Comparison of ENCODE assay signal across 26 cellular contexts in the genomic region with DNA sequence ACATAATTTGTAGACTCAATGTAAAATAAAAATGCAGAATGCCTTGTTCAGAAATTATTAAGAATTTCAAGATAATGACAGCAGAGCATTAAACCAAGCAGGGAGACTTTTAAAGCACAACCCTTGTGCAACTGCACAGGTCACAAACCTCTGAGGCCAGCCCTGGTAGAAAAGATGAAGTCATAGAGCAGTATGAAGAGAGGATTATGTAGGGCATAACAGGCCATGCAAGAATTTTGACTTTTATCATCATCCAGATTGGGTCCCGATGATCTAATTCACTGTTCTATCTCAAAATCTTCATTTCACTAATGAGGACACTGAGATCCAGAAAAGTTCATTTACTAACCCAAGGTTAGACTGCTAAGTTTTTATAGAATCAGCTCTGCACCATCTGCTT.
"Had no signal": no experiment of that assay in that cellular context is flagged by ENCODE, and none has a peak within 500 bp of the region (broad histone marks: within the 10 kb centered on the region; RNA-seq: fewer than 3 reads in every experiment).

No MANE protein-coding gene starts in this region.

- H3K27ac Mint-ChIP-seq: immature natural killer cell; mesothelial cell of epicardium; naive B cell; naive thymus-derived CD8-positive, alpha-beta T cell had no signal

- H3K4me3 Mint-ChIP-seq: immature natural killer cell; mesothelial cell of epicardium; naive B cell; naive thymus-derived CD8-positive, alpha-beta T cell had no signal

- H3K27me3 ChIP-seq: dorsolateral prefrontal cortex, esophagus muscularis mucosa, foreskin keratinocyte, gastroesophageal sphincter, heart left ventricle, hepatocyte had no signal

- H3K4me1 Mint-ChIP-seq: immature natural killer cell; naive B cell; naive thymus-derived CD8-positive, alpha-beta T cell had no signal

- H3K27ac ChIP-seq: coronary artery, dorsolateral prefrontal cortex, esophagus muscularis mucosa, foreskin keratinocyte, gastroesophageal sphincter, heart left ventricle, hepatocyte, left ventricle myocardium inferior, lower lobe of right lung had no signal

- H3K36me3 ChIP-seq: esophagus muscularis mucosa, gastroesophageal sphincter, heart left ventricle, left ventricle myocardium inferior, lower lobe of right lung had no signal

- H3K4me3 ChIP-seq: coronary artery, dorsolateral prefrontal cortex, esophagus muscularis mucosa, gastroesophageal sphincter, heart left ventricle, hepatocyte, left ventricle myocardium inferior, lower lobe of right lung, mucosa of descending colon had no signal

- H3K4me1 ChIP-seq: esophagus muscularis mucosa, foreskin keratinocyte, gastroesophageal sphincter, heart left ventricle, left ventricle myocardium inferior, lower lobe of right lung had no signal

- H3K36me3 Mint-ChIP-seq: mesothelial cell of epicardium; naive B cell; naive thymus-derived CD8-positive, alpha-beta T cell had no signal

- FAIRE-seq: endothelial cell of umbilical vein, frontal cortex, kidney had no signal

- DNase-seq: dermis blood vessel endothelial cell; dorsolateral prefrontal cortex; effector CD4-positive, alpha-beta T cell; effector memory CD4-positive, alpha-beta T cell; foreskin keratinocyte; heart left ventricle; hypothalamus; immature natural killer cell; islet precursor cell; kidney; kidney glomerular epithelial cell; left colon; left ventricle myocardium inferior; lower lobe of right lung; mesenchymal stem cell; mucosa of descending colon; naive B cell; naive thymus-derived CD8-positive, alpha-beta T cell had no signal

- H3K79me2 ChIP-seq: hepatocyte had no signal

- H3K9me3 ChIP-seq: esophagus muscularis mucosa, gastroesophageal sphincter, heart left ventricle, left ventricle myocardium inferior, lower lobe of right lung, mucosa of descending colon had no signal

- H2AFZ ChIP-seq: hepatocyte had no signal

- ATAC-seq: foreskin keratinocyte; gastroesophageal sphincter; heart left ventricle; left lobe of liver; lower lobe of right lung; naive thymus-derived CD8-positive, alpha-beta T cell had no signal

- H3K4me2 ChIP-seq: hepatocyte had no signal
